ENCODE assay signal across 7 cellular contexts in the genomic region with DNA sequence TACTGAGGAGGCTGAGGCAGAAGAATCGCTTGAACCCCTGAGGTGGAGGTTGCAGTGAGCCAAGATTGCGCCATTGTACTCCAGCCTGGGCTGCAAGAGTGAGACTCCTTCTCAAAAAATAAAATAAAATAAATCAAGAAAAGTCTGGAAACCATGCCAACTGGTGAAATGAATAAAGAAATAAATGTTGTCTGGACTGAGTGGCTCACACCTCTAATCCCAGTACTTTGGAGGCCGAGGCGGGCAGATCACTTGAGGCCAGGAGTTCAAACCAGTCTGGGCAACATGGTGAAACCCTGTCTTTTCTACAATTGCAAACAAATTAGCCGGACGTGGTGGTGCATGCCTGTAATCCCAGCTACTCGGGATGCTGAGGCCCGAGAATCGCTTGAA. TPM values are rescaled to one million over a fixed set of nuclear protein-coding genes. Genes with fewer than 3 reads are reported as not detected.
A peak's percentile ranks its signal among the peaks of the same experiment; 100 is the strongest.
DNase-seq lines count a peak whose midpoint lies in the region; ATAC-seq and TF ChIP-seq lines count a peak whose summit lies in the region.

No MANE protein-coding gene starts in this region.

- POLR2A ChIA-PET in HCT116 (lab: Charles Lee), result interaction anchor here (0.7 to 1.2 kb wide), 2 partner anchors 55 to 217 kb away, joined by 3 read pairs; a partner anchor contains a TSS

- no peak for TF ChIP-seq CTCF in HCT116 (IDR thresholded peaks at IDR 0.05 in 2 of 3, conservative IDR thresholded peaks at IDR 0.05 in 1 of 3; ENCODE audit: borderline replicate concordance in 1 of 3, insufficient read depth in 1 of 3, low read depth in 2 of 3, low read length in 2 of 3)
- no peak for TF ChIP-seq CTCF in WERI-Rb-1 (IDR thresholded peaks at IDR 0.05; ENCODE audit: low read depth, low read length)
- no peak for TF ChIP-seq CTCF in heart left ventricle (IDR thresholded peaks at IDR 0.05)

- peak overlapping the region; percentile 85 for H3K27ac ChIP-seq in HCT116 (ENCODE audit: low read depth, low read length)
- H3K27ac ChIP-seq in WERI-Rb-1, result peak overlapping the region; percentile 82
- H3K27ac ChIP-seq in heart left ventricle, result peak overlapping the region; percentile 80 to 97 (median 93)

- peak overlapping the region; percentile 81 for H3K9ac ChIP-seq in HCT116 (ENCODE audit: low read length)

- no peaks in the 10 kb centered on the region for H3K36me3 ChIP-seq in HCT116 (ENCODE audit: control insufficient read depth in 1 of 2, insufficient read depth in 2 of 2, low read length in 2 of 2)
- H3K36me3 ChIP-seq in WERI-Rb-1, result no peaks in the 10 kb centered on the region
- no peaks in the 10 kb centered on the region for H3K36me3 ChIP-seq in heart left ventricle

- TF ChIP-seq POLR2A in HCT116 (IDR thresholded peaks at IDR 0.05; ENCODE audit: borderline replicate concordance, extremely low read depth, insufficient read depth, insufficient read length) (no peak), heart left ventricle (IDR thresholded peaks at IDR 0.05) (no peak)

- ATAC-seq in HCT116 (peak; percentile 17), heart left ventricle (peak in 3 of 4 donors; percentile 11 to 35 (median 23)), HG02870 (IDR thresholded peaks at IDR 0.05; ENCODE audit: unreplicated experiment) (no peak)

- H3K9me3 ChIP-seq in HCT116 (ENCODE audit: control insufficient read depth in 1 of 2, insufficient read depth in 1 of 2, low read depth in 1 of 2, low read length in 2 of 2) (no peaks in the 10 kb centered on the region), WERI-Rb-1 (ENCODE audit: severe bottlenecking) (no peaks in the 10 kb centered on the region), heart left ventricle (no peaks in the 10 kb centered on the region)

- RAD21 ChIA-PET in HCT116 (lab: Charles Lee; ENCODE audit: low non-redundant PET in 1 of 2, low total read pairs in 2 of 2, uncharacterized antibody in 2 of 2, unreplicated experiment in 2 of 2), result no interaction called here

- H3K9me2 ChIP-seq in HCT116 (ENCODE audit: insufficient read depth), result no peaks in the 10 kb centered on the region

- BruUV-seq in HCT116 (replicated peaks; lab: Mats Ljungman, UMichigan), result TSS peak; percentile 73

- H2AFZ ChIP-seq in HCT116 (ENCODE audit: low read depth, low read length, poor library complexity, severe bottlenecking), result peak overlapping the region; percentile 0

- intact Hi-C loops in HCT116 (cut with micrococcal nuclease), result no loop called here
- intact Hi-C loops in heart left ventricle (cut with DNase I), result loop anchor here in 1 of 10 donors (5.0 kb wide), 1 partner anchor 277 kb away; no protein-coding TSS in a partner anchor

- no peak for TF ChIP-seq RAD21 in HCT116 (IDR thresholded peaks at IDR 0.05; ENCODE audit: low read depth)

- no peaks in the 10 kb centered on the region for H4K20me1 ChIP-seq in HCT116 (ENCODE audit: insufficient read depth)

- H3K27me3 ChIP-seq in HCT116 (ENCODE audit: insufficient read depth, low read length), result no peaks in the 10 kb centered on the region
- no peaks in the 10 kb centered on the region for H3K27me3 ChIP-seq in WERI-Rb-1 (ENCODE audit: insufficient read depth, low read depth, severe bottlenecking)
- no peaks in the 10 kb centered on the region for H3K27me3 ChIP-seq in heart left ventricle

- DNase-seq in HCT116 (ENCODE audit: low read depth, low spot score) (no peak), WERI-Rb-1 (peak; percentile 57), heart left ventricle (peak in 2 of 5 donors; percentile 33 to 39), renal cortical epithelial cell (ENCODE audit: low read depth) (peak; percentile 57), NAMALWA (ENCODE audit: low spot score) (no peak)
- no peak for DNase-seq in NK-92 treated with Interleukin-12 subunit alpha and Interleukin-12 subunit beta, amount 100 ng/mL, for 24 hours (lab: John Stamatoyannopoulos, UW)

- CTCF ChIA-PET in HCT116 (lab: Charles Lee), result interaction anchor here (1.0 to 1.5 kb wide), 2 partner anchors 42 to 180 kb away, joined by 4 read pairs; no protein-coding TSS in a partner anchor

- H3K4me1 ChIP-seq in HCT116 (ENCODE audit: control insufficient read depth in 1 of 2, insufficient read depth in 2 of 2, low read length in 2 of 2) (peaks cover 6 to 10% of the 10 kb centered on the region in 2 experiments; a peak in 3 of 4 replicates), heart left ventricle (peaks cover 0 to 16% (median 3%) of the 10 kb centered on the region in 12 donors)

- 84 to 89% (median 85%) methylated on average over 9 of the region's 9 CpGs for WGBS in heart left ventricle, 4 donors

- peak overlapping the region; percentile 92 for H3K4me2 ChIP-seq in HCT116 (ENCODE audit: low read length)

- H3K79me2 ChIP-seq in HCT116 (ENCODE audit: insufficient read depth, low read length), result no peaks in the 10 kb centered on the region

- H3K4me3 ChIP-seq in HCT116 (replicated peaks in 1 of 2; ENCODE audit: low read depth in 1 of 2, low read length in 2 of 2) (peak overlapping the region; percentile 58 to 68), WERI-Rb-1 (ENCODE audit: low read depth, low read length) (peak overlapping the region; percentile 64), heart left ventricle (peak overlapping the region; percentile 60 to 88 (median 74))

TF ChIP-seq in HCT116, 20 proteins besides CTCF, POLR2A, EP300 and RAD21 (continues in another document):
- TF ChIP-seq, protein P1, sequence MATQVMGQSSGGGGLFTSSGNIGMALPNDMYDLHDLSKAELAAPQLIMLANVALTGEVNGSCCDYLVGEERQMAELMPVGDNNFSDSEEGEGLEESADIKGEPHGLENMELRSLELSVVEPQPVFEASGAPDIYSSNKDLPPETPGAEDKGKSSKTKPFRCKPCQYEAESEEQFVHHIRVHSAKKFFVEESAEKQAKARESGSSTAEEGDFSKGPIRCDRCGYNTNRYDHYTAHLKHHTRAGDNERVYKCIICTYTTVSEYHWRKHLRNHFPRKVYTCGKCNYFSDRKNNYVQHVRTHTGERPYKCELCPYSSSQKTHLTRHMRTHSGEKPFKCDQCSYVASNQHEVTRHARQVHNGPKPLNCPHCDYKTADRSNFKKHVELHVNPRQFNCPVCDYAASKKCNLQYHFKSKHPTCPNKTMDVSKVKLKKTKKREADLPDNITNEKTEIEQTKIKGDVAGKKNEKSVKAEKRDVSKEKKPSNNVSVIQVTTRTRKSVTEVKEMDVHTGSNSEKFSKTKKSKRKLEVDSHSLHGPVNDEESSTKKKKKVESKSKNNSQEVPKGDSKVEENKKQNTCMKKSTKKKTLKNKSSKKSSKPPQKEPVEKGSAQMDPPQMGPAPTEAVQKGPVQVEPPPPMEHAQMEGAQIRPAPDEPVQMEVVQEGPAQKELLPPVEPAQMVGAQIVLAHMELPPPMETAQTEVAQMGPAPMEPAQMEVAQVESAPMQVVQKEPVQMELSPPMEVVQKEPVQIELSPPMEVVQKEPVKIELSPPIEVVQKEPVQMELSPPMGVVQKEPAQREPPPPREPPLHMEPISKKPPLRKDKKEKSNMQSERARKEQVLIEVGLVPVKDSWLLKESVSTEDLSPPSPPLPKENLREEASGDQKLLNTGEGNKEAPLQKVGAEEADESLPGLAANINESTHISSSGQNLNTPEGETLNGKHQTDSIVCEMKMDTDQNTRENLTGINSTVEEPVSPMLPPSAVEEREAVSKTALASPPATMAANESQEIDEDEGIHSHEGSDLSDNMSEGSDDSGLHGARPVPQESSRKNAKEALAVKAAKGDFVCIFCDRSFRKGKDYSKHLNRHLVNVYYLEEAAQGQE (IDR thresholded peaks at IDR 0.05; ENCODE audit: low read depth), result no peak
- TF ChIP-seq, protein P2, sequence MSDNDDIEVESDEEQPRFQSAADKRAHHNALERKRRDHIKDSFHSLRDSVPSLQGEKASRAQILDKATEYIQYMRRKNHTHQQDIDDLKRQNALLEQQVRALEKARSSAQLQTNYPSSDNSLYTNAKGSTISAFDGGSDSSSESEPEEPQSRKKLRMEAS (IDR thresholded peaks at IDR 0.05), result no peak
- TF ChIP-seq CEBPB (IDR thresholded peaks at IDR 0.05; ENCODE audit: low read depth) (no peak), EZH2phosphoT487 (IDR thresholded peaks at IDR 0.05; ENCODE audit: borderline replicate concordance) (no peak), POLR2AphosphoS5 (IDR thresholded peaks at IDR 0.05; ENCODE audit: low read depth, low read length) (no peak), YY1 (IDR thresholded peaks at IDR 0.05; ENCODE audit: extremely low read depth, insufficient replicate concordance, low read depth, low read length) (no peak), SP1 (IDR thresholded peaks at IDR 0.05; ENCODE audit: low read depth) (no peak), ZNF274 (IDR thresholded peaks at IDR 0.05; ENCODE audit: low read depth, low read length) (no peak), SRF (IDR thresholded peaks at IDR 0.05; ENCODE audit: low read depth) (no peak), ELF1 (IDR thresholded peaks at IDR 0.05; ENCODE audit: borderline replicate concordance, low read depth) (no peak), JUND (IDR thresholded peaks at IDR 0.05) (no peak), FOSL1 (IDR thresholded peaks at IDR 0.05; ENCODE audit: low read depth) (no peak), SIN3A (IDR thresholded peaks at IDR 0.05; ENCODE audit: low read depth) (no peak), EGR1 (IDR thresholded peaks at IDR 0.05; ENCODE audit: low read depth) (no peak), EZH2 (IDR thresholded peaks at IDR 0.05) (no peak)
- TF ChIP-seq, protein P3, sequence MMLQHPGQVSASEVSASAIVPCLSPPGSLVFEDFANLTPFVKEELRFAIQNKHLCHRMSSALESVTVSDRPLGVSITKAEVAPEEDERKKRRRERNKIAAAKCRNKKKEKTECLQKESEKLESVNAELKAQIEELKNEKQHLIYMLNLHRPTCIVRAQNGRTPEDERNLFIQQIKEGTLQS (IDR thresholded peaks at IDR 0.05), result no peak
- TF ChIP-seq, protein P4, sequence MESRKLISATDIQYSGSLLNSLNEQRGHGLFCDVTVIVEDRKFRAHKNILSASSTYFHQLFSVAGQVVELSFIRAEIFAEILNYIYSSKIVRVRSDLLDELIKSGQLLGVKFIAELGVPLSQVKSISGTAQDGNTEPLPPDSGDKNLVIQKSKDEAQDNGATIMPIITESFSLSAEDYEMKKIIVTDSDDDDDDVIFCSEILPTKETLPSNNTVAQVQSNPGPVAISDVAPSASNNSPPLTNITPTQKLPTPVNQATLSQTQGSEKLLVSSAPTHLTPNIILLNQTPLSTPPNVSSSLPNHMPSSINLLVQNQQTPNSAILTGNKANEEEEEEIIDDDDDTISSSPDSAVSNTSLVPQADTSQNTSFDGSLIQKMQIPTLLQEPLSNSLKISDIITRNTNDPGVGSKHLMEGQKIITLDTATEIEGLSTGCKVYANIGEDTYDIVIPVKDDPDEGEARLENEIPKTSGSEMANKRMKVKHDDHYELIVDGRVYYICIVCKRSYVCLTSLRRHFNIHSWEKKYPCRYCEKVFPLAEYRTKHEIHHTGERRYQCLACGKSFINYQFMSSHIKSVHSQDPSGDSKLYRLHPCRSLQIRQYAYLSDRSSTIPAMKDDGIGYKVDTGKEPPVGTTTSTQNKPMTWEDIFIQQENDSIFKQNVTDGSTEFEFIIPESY (IDR thresholded peaks at IDR 0.05; ENCODE audit: extremely low read depth, insufficient replicate concordance, low read length), result no peak

RNA-seq across cellular contexts. Expression of a gene that starts 0.7 kb away (rescaled TPM):
- total RNA-seq in HCT116 (2021; ENCODE audit: unreplicated experiment), result 7.7 TPM
- polyA plus RNA-seq in HCT116 (2012), result 1.5 and 3.0 TPM in 2 replicates
- total RNA-seq in heart left ventricle, result 1 to 10 TPM in 8 of 9 donors, under 1 TPM in 1; 0.69 to 7.4 (median 3.2) TPM
- polyA plus RNA-seq in heart left ventricle, result 1 to 10 TPM; 1.1 to 2.5 TPM
- 1.4 and 7.6 TPM in 2 replicates for total RNA-seq in renal cortical epithelial cell

Comparison
In these comparisons a context has a peak if more than half of its experiments do, and no peak if none do; other contexts are left out.
1. DNase-seq: peak in WERI-Rb-1 (single experiment) and renal cortical epithelial cell (single experiment); none in HCT116 (single experiment), NAMALWA (single experiment) and NK-92 treated with Interleukin-12 subunit alpha and Interleukin-12 subunit beta, amount 100 ng/mL, for 24 hours (single experiment).
2. Peak in every context shown above with its lines, with median percentiles within 50 percentile points of each other: H3K27ac ChIP-seq and H3K4me3 ChIP-seq.